26 cellular contexts compared by ENCODE assay signal in genomic region chr2:97651114-97651513, GRCh38. TPM values are rescaled to one million over a fixed set of nuclear protein-coding genes. Genes with fewer than 3 reads are reported as not detected.
A peak's percentile ranks its signal among the peaks of the same experiment; 100 is the strongest.
DNase-seq lines count a peak whose midpoint lies in the region; ATAC-seq and TF ChIP-seq lines count a peak whose summit lies in the region.
"Had no signal": no experiment of that assay in that cellular context is flagged by ENCODE, and none has a peak within 500 bp of the region (broad histone marks: within the 10 kb centered on the region; RNA-seq: fewer than 3 reads in every experiment).

No MANE protein-coding gene starts in this region.

- H3K27me3 Mint-ChIP-seq in activated naive CD8-positive, alpha-beta T cell: no peaks in the 10 kb centered on the region
- no peaks in the 10 kb centered on the region for H3K27me3 Mint-ChIP-seq in activated naive CD8-positive, alpha-beta T cell treated with anti-CD3 and anti-CD28 coated beads, Interleukin-2, amount 50 U/mL, for 24 hours
- H3K27me3 Mint-ChIP-seq in HFFc6 (ENCODE audit: insufficient read depth): no peaks in the 10 kb centered on the region; the same call in 1 of the 2 replicates
- peaks cover 6% of the 10 kb centered on the region for H3K27me3 Mint-ChIP-seq in neural progenitor cell (ENCODE audit: insufficient read depth, low read depth)
- H3K27me3 Mint-ChIP-seq: IgD-negative memory B cell; stimulated activated memory B cell treated with anti-CD40 and anti-IgM and Interleukin-4, amounts not matched to agents 10 μg/mL and 1 μg/mL and 100 μg/mL, for 72 hours; type B pancreatic cell had no signal

- no peak overlapping the region for H3K4me2 ChIP-seq in neural progenitor cell

- no peak for ATAC-seq in activated naive CD8-positive, alpha-beta T cell treated with anti-CD3 and anti-CD28 coated beads, Interleukin-2, amount 50 U/mL, for 24 hours
- ATAC-seq in HG03175 (IDR thresholded peaks at IDR 0.05; ENCODE audit: unreplicated experiment): no peak
- ATAC-seq: natural killer cell; stimulated activated memory B cell treated with anti-CD40 and anti-IgM and Interleukin-4, amounts not matched to agents 10 μg/mL and 1 μg/mL and 100 μg/mL, for 72 hours had no signal

- peaks cover 24% of the 10 kb centered on the region for H3K36me3 Mint-ChIP-seq in activated naive CD8-positive, alpha-beta T cell
- H3K36me3 Mint-ChIP-seq in activated naive CD8-positive, alpha-beta T cell treated with anti-CD3 and anti-CD28 coated beads, Interleukin-2, amount 50 U/mL, for 24 hours (ENCODE audit: low read depth): peaks cover 50% of the 10 kb centered on the region
- H3K36me3 Mint-ChIP-seq in HFFc6 (ENCODE audit: low read depth) (peaks cover 59% of the 10 kb centered on the region), neural progenitor cell (peaks cover 47% of the 10 kb centered on the region)

- no peak overlapping the region for H3K4me3 ChIP-seq in neural progenitor cell
- H3K4me3 ChIP-seq: GM23248, skin epidermis had no signal

- H3K27ac Mint-ChIP-seq in activated naive CD8-positive, alpha-beta T cell: peak overlapping the region; percentile 86
- no peak overlapping the region for H3K27ac Mint-ChIP-seq in activated naive CD8-positive, alpha-beta T cell treated with anti-CD3 and anti-CD28 coated beads, Interleukin-2, amount 50 U/mL, for 24 hours
- peak overlapping the region; percentile 19; the same call in 1 of the 2 replicates for H3K27ac Mint-ChIP-seq in HFFc6
- peak overlapping the region; percentile 18 for H3K27ac Mint-ChIP-seq in neural progenitor cell
- H3K27ac Mint-ChIP-seq: stimulated activated memory B cell treated with anti-CD40 and anti-IgM and Interleukin-4, amounts not matched to agents 10 μg/mL and 1 μg/mL and 100 μg/mL, for 72 hours; type B pancreatic cell had no signal

- H3K4me1 Mint-ChIP-seq in activated naive CD8-positive, alpha-beta T cell (ENCODE audit: low read depth): peaks cover 20% of the 10 kb centered on the region
- peaks cover 24% of the 10 kb centered on the region for H3K4me1 Mint-ChIP-seq in activated naive CD8-positive, alpha-beta T cell treated with anti-CD3 and anti-CD28 coated beads, Interleukin-2, amount 50 U/mL, for 24 hours
- H3K4me1 Mint-ChIP-seq in HFFc6 (ENCODE audit: low read depth) (peaks cover 10% of the 10 kb centered on the region), neural progenitor cell (peaks cover 5% of the 10 kb centered on the region)

- no peaks in the 10 kb centered on the region for H3K9me3 Mint-ChIP-seq in activated naive CD8-positive, alpha-beta T cell (ENCODE audit: low read depth)
- no peaks in the 10 kb centered on the region for H3K9me3 Mint-ChIP-seq in activated naive CD8-positive, alpha-beta T cell treated with anti-CD3 and anti-CD28 coated beads, Interleukin-2, amount 50 U/mL, for 24 hours
- H3K9me3 Mint-ChIP-seq in HFFc6: peaks cover 9% of the 10 kb centered on the region
- H3K9me3 Mint-ChIP-seq in neural progenitor cell: peaks cover 17% of the 10 kb centered on the region
- H3K9me3 Mint-ChIP-seq: activated naive CD4-positive, alpha-beta T cell treated with anti-CD3 and anti-CD28 coated beads for 36 hours; natural killer cell; stimulated activated memory B cell treated with anti-CD40 and anti-IgM and Interleukin-4, amounts not matched to agents 10 μg/mL and 1 μg/mL and 100 μg/mL, for 72 hours had no signal

- TF ChIP-seq CTCF in HFFc6 (IDR thresholded peaks at IDR 0.05) (no peak), neural progenitor cell (IDR thresholded peaks at IDR 0.05) (no peak)

- no peaks in the 10 kb centered on the region for H3K27me3 ChIP-seq in neural progenitor cell
- H3K27me3 ChIP-seq: BE2C had no signal

- H3K79me2 ChIP-seq in neural progenitor cell (ENCODE audit: low read depth): peaks cover 13% of the 10 kb centered on the region

- H3K36me3 ChIP-seq in neural progenitor cell: peaks cover 11% of the 10 kb centered on the region

- peaks cover 5% of the 10 kb centered on the region for H3K4me1 ChIP-seq in neural progenitor cell
- H3K4me1 ChIP-seq: BE2C had no signal

- no peak overlapping the region for H3K27ac ChIP-seq in neural progenitor cell
- H3K27ac ChIP-seq: epithelial cell of prostate, GM23248, skin epidermis had no signal

- no peak overlapping the region for H3K4me3 Mint-ChIP-seq in activated naive CD8-positive, alpha-beta T cell
- H3K4me3 Mint-ChIP-seq in activated naive CD8-positive, alpha-beta T cell treated with anti-CD3 and anti-CD28 coated beads, Interleukin-2, amount 50 U/mL, for 24 hours: no peak overlapping the region
- H3K4me3 Mint-ChIP-seq in HFFc6: no peak overlapping the region
- H3K4me3 Mint-ChIP-seq in neural progenitor cell: no peak overlapping the region
- H3K4me3 Mint-ChIP-seq: activated naive CD4-positive, alpha-beta T cell treated with anti-CD3 and anti-CD28 coated beads for 36 hours; natural killer cell; stimulated activated memory B cell treated with anti-CD40 and anti-IgM and Interleukin-4, amounts not matched to agents 10 μg/mL and 1 μg/mL and 100 μg/mL, for 72 hours; type B pancreatic cell had no signal

- no peaks in the 10 kb centered on the region for H3K9me3 ChIP-seq in neural progenitor cell (ENCODE audit: low read depth)
- H3K9me3 ChIP-seq: BE2C had no signal

- H3F3A ChIP-seq in neural progenitor cell (ENCODE audit: low read depth): peaks cover 9% of the 10 kb centered on the region

- peaks cover 6% of the 10 kb centered on the region for H4K20me1 ChIP-seq in neural progenitor cell (ENCODE audit: low read depth)

- DNase-seq in activated naive CD8-positive, alpha-beta T cell treated with anti-CD3 and anti-CD28 coated beads, Interleukin-2, amount 50 U/mL, for 24 hours: no peak
- no peak for DNase-seq in HFFc6
- DNase-seq in iPS-NIHi11 (ENCODE audit: low spot score): peak; percentile 2
- DNase-seq in neural progenitor cell (ENCODE audit: low spot score): no peak
- DNase-seq in NCI-H2081 treated with DMSO at 0.1 percent for 48 hours (lab: John Stamatoyannopoulos, UW): no peak
- DNase-seq in globus pallidus (ENCODE audit: low spot score): no peak
- DNase-seq: activated naive CD4-positive, alpha-beta T cell treated with anti-CD3 and anti-CD28 coated beads for 36 hours; anterior cingulate cortex; BE2C; DMS153; effector CD8-positive, alpha-beta T cell; GM23248; islet precursor cell; midbrain; MV-4-11; natural killer cell; NCI-H1436 treated with DMSO at 0.1 percent for 48 hours; NCI-H446; NCI-H774 had no signal

- no peak overlapping the region for H3K9ac ChIP-seq in neural progenitor cell
- H3K9ac ChIP-seq: GM23248 had no signal

- H2AFZ ChIP-seq in neural progenitor cell (replicated peaks): no peak overlapping the region
- H2AFZ ChIP-seq: GM23248 had no signal

RNA-seq across cellular contexts. Expression of gene COX5B, which starts 5.3 kb away (rescaled TPM):
- 100 to 1,000 TPM; 162 to 215 (median 182) TPM for total RNA-seq in HFFc6 (2021; fragmentation: NEBNext Ultra II Directional; extraction: Animal tissue kit (Norgen Biotek cat#: 25700))
- total RNA-seq in neural progenitor cell (ENCODE audit: low replicate concordance): 148 and 181 TPM in 2 replicates

RNA-seq across cellular contexts. Expression of gene ACTR1B, which starts 12.7 kb away (rescaled TPM):
- total RNA-seq in HFFc6 (2021; fragmentation: NEBNext Ultra II Directional; extraction: Animal tissue kit (Norgen Biotek cat#: 25700)): 10 to 100 TPM; 63.9 to 76.2 (median 69.2) TPM
- 42.9 and 73.2 TPM in 2 replicates for total RNA-seq in neural progenitor cell (ENCODE audit: low replicate concordance)

RNA-seq across cellular contexts. Expression of gene C2orf92, which starts 18.4 kb away (rescaled TPM):
- total RNA-seq in HFFc6 (2021; fragmentation: NEBNext Ultra II Directional; extraction: Animal tissue kit (Norgen Biotek cat#: 25700)): 1 to 10 TPM in 4 of 6 experiments, under 1 TPM in 2; 0.88 to 2.6 (median 1.2) TPM
- 3.3 and 6.2 TPM in 2 replicates for total RNA-seq in neural progenitor cell (ENCODE audit: low replicate concordance)
